Comparison of ENCODE assay signal across 1 cellular context in genomic region chr22:24263479-24263878, GRCh38. TPM values are rescaled to one million over a fixed set of nuclear protein-coding genes. Genes with fewer than 3 reads are reported as not detected.
"Had no signal": no experiment of that assay in that cellular context is flagged by ENCODE, and none has a peak within 500 bp of the region (broad histone marks: within the 10 kb centered on the region; RNA-seq: fewer than 3 reads in every experiment).

No MANE protein-coding gene starts in this region.

RNA-seq across cellular contexts. Expression of gene GGT5, which starts 18.6 kb away (rescaled TPM):
- polyA plus RNA-seq: naive thymus-derived CD8-positive, alpha-beta T cell had no signal
